Comparison of ENCODE assay signal across 13 cellular contexts in the genomic region with DNA sequence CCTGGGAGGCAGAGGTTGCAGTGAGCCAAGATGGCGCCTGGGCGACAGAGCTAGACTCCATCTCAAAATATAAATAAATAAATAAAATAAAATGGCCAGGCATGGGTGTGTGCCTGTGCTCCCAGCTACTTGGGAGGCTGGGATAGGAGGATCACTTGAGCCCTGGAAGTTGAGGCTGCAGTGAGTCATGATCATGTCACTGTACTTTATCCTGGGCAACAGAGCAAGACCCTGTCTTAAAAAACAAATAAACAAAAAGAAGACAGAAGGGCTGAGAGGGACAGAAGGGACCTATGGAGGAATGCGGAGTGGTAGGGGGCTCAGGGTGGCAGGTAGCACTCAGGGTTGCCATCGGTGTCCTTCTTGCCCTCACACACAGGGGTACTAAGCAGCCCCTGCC. TPM values are rescaled to one million over a fixed set of nuclear protein-coding genes. Genes with fewer than 3 reads are reported as not detected.
DNase-seq lines count a peak whose midpoint lies in the region; ATAC-seq and TF ChIP-seq lines count a peak whose summit lies in the region.
"Had no signal": no experiment of that assay in that cellular context is flagged by ENCODE, and none has a peak within 500 bp of the region (broad histone marks: within the 10 kb centered on the region; RNA-seq: fewer than 3 reads in every experiment).

No MANE protein-coding gene starts in this region.

- no peak overlapping the region for H2BK120ac ChIP-seq in mesenchymal stem cell (ENCODE audit: low read depth, low read length)

- no peak overlapping the region for H4K8ac ChIP-seq in mesenchymal stem cell (ENCODE audit: low read length)

- H4K91ac ChIP-seq in mesenchymal stem cell (ENCODE audit: low read length) = peak overlapping the region; percentile 99

- no peak overlapping the region for H2AFZ ChIP-seq in mesenchymal stem cell (ENCODE audit: low read depth, low read length)
- H2AFZ ChIP-seq: PC-9 had no signal

- ATAC-seq in heart right ventricle = no peak
- no peak for ATAC-seq in left cardiac atrium
- no peak for ATAC-seq in GM21360 (IDR thresholded peaks at IDR 0.05; ENCODE audit: unreplicated experiment)

- peak overlapping the region in 1 of 10 donors; percentile 3 for H3K4me3 ChIP-seq in heart right ventricle
- no peak overlapping the region for H3K4me3 ChIP-seq in adrenal gland
- no peak overlapping the region for H3K4me3 ChIP-seq in mesenchymal stem cell (ENCODE audit: insufficient read depth in 1 of 2, low read depth in 1 of 2, low read length in 2 of 2)
- H3K4me3 ChIP-seq in tibial nerve = no peak overlapping the region
- H3K4me3 ChIP-seq: PC-9 had no signal

- peak overlapping the region in 1 of 2 experiments; percentile 63 for H3K14ac ChIP-seq in mesenchymal stem cell (ENCODE audit: low read length in 2 of 2)

- no peaks in the 10 kb centered on the region for H3K27me3 ChIP-seq in heart right ventricle
- no peaks in the 10 kb centered on the region for H3K27me3 ChIP-seq in adrenal gland
- H3K27me3 ChIP-seq in mesenchymal stem cell (ENCODE audit: control insufficient read depth in 1 of 2, insufficient read depth in 1 of 2, low read length in 2 of 2) = no peaks in the 10 kb centered on the region
- H3K27me3 ChIP-seq in tibial nerve = no peaks in the 10 kb centered on the region
- H3K27me3 ChIP-seq: BE2C had no signal

- peak overlapping the region in 1 of 2 experiments; percentile 75 for H3K4ac ChIP-seq in mesenchymal stem cell (ENCODE audit: low read depth in 1 of 2, low read length in 2 of 2)

- peaks cover 29% of the 10 kb centered on the region for H3K79me1 ChIP-seq in mesenchymal stem cell (replicated peaks; ENCODE audit: low read length, poor library complexity, severe bottlenecking)

- no peak overlapping the region for H3K23ac ChIP-seq in mesenchymal stem cell (ENCODE audit: low read length in 2 of 2)

- H3K9ac ChIP-seq in mesenchymal stem cell (ENCODE audit: low read length) = no peak overlapping the region

- no peak for TF ChIP-seq POLR2A in adrenal gland (IDR thresholded peaks at IDR 0.05)
- TF ChIP-seq POLR2A in tibial nerve (IDR thresholded peaks at IDR 0.05) = no peak

- H2BK5ac ChIP-seq in mesenchymal stem cell (ENCODE audit: low read depth, low read length, poor library complexity, severe bottlenecking) = no peak overlapping the region

- H2BK15ac ChIP-seq in mesenchymal stem cell (ENCODE audit: low read depth, poor library complexity, severe bottlenecking) = peak overlapping the region; percentile 17

- H3K18ac ChIP-seq in mesenchymal stem cell (ENCODE audit: low read depth in 1 of 2, low read length in 2 of 2) = peak overlapping the region; percentile 12 to 96

- no peak for DNase-seq in heart right ventricle
- no peak for DNase-seq in left cardiac atrium
- DNase-seq in adrenal gland = no peak
- DNase-seq in mesenchymal stem cell = no peak
- no peak for DNase-seq in tibial nerve (ENCODE audit: low spot score in 2 of 2)
- DNase-seq in NCI-H146 treated with DMSO at 0.1 percent for 48 hours (lab: John Stamatoyannopoulos, UW; ENCODE audit: unreplicated experiment) = no peak
- no peak for DNase-seq in kidney glomerular epithelial cell (lab: John Stamatoyannopoulos, UW)
- DNase-seq: NCI-H187 treated with DMSO at 0.1 percent for 48 hours; PC-9; stimulated activated naive CD4-positive, alpha-beta T cell had no signal

- H3K27ac ChIP-seq in heart right ventricle = peak overlapping the region; percentile 74 to 97 (median 86)
- H3K27ac ChIP-seq in adrenal gland = peak overlapping the region in 4 of 5 donors; percentile 45 to 95 (median 66)
- H3K27ac ChIP-seq in mesenchymal stem cell (ENCODE audit: low read length, poor library complexity, severe bottlenecking) = no peak overlapping the region
- H3K27ac ChIP-seq in tibial nerve = peak overlapping the region in 3 of 4 donors; percentile 55 to 96 (median 89)
- H3K27ac ChIP-seq: PC-9, VCaP had no signal

- H3K36me3 ChIP-seq in heart right ventricle (peaks cover 0 to 44% (median 0%) of the 10 kb centered on the region in 9 donors), adrenal gland (replicated peaks in 1 of 2) (no peaks in the 10 kb centered on the region), mesenchymal stem cell (ENCODE audit: control insufficient read depth in 1 of 2, insufficient read depth in 2 of 2, low read depth in 1 of 2, low read length in 2 of 2) (peaks cover 17 to 22% of the 10 kb centered on the region in 2 experiments), tibial nerve (peaks cover 0 to 17% (median 0%) of the 10 kb centered on the region in 3 donors)
- H3K36me3 ChIP-seq: BE2C had no signal

- peak overlapping the region; percentile 10 for H2AK5ac ChIP-seq in mesenchymal stem cell (ENCODE audit: low read length, severe bottlenecking)

- 89 to 95% methylated on average over 4 of the region's 4 CpGs for WGBS in heart right ventricle, 2 donors
- 91 to 98% (median 94%) methylated on average over 4 of the region's 4 CpGs for WGBS in adrenal gland, 4 donors
- WGBS in mesenchymal stem cell = 100% methylated on average over 2 of the region's 4 CpGs
- 93 to 98% methylated on average over 4 of the region's 4 CpGs for WGBS in tibial nerve, 2 donors

- TF ChIP-seq CTCF in heart right ventricle (IDR thresholded peaks at IDR 0.05) (no peak), adrenal gland (IDR thresholded peaks at IDR 0.05) (no peak), tibial nerve (IDR thresholded peaks at IDR 0.05) (no peak)

- TF ChIP-seq EP300 in tibial nerve (IDR thresholded peaks at IDR 0.05) = no peak

- no peaks in the 10 kb centered on the region for H3K9me3 ChIP-seq in heart right ventricle
- no peaks in the 10 kb centered on the region for H3K9me3 ChIP-seq in adrenal gland (replicated peaks in 1 of 3)
- H3K9me3 ChIP-seq in mesenchymal stem cell (ENCODE audit: control insufficient read depth, low read length) = no peaks in the 10 kb centered on the region
- H3K9me3 ChIP-seq in tibial nerve = no peaks in the 10 kb centered on the region
- H3K9me3 ChIP-seq: BE2C had no signal

- peak overlapping the region; percentile 46 to 98 for H2BK12ac ChIP-seq in mesenchymal stem cell (ENCODE audit: low read length in 2 of 2)

- intact Hi-C loops in heart right ventricle (cut with DNase I) (loop anchor here in 1 of 10 donors (5.0 kb wide), 1 partner anchor 38 kb away; no protein-coding TSS in a partner anchor), left cardiac atrium (cut with DNase I) (loop anchor here in 1 of 2 donors (5.0 kb wide), 1 partner anchor 38 kb away; no protein-coding TSS in a partner anchor), adrenal gland (cut with DNase I) (no loop called here)

- H3K4me2 ChIP-seq in mesenchymal stem cell (ENCODE audit: low read length, poor library complexity, severe bottlenecking) = no peak overlapping the region
- H3K4me2 ChIP-seq: PC-9 had no signal

- H3K4me1 ChIP-seq in heart right ventricle (peaks cover 29 to 99% (median 78%) of the 10 kb centered on the region in 9 donors), adrenal gland (replicated peaks in 1 of 2) (peaks cover 13 to 51% of the 10 kb centered on the region in 2 donors), mesenchymal stem cell (ENCODE audit: control insufficient read depth, insufficient read depth, low read depth, low read length) (peaks cover 14% of the 10 kb centered on the region), tibial nerve (peaks cover 0 to 90% (median 60%) of the 10 kb centered on the region in 4 donors)

RNA-seq across cellular contexts. Expression of a gene that starts 40.8 kb away (rescaled TPM):
- total RNA-seq in heart right ventricle (10 to 100 TPM; 16.8 to 26.2 (median 21.6) TPM), left cardiac atrium (10 to 100 TPM; 14.3 to 21.1 TPM), adrenal gland (10 to 100 TPM in 6 of 8 donors, 1 to 10 TPM in 2; 7.2 to 44.8 (median 24.4) TPM), tibial nerve (10 to 100 TPM; 18.1 to 36.0 (median 21.4) TPM)
- polyA plus RNA-seq in heart right ventricle (10 to 100 TPM; 13.4 to 37.5 TPM), adrenal gland (100 to 1,000 TPM in 1 of 3 donors, 10 to 100 TPM in 1, 1 to 10 TPM in 1; 9.1 to 125 (median 83.6) TPM)
- polyA plus RNA-seq in mesenchymal stem cell (2013, experiment 1 of 2) = 6.3 TPM
- 7.2 TPM for polyA plus RNA-seq in mesenchymal stem cell (2013, experiment 2 of 2)

RNA-seq across cellular contexts. Expression of a gene that starts 43.0 kb away (rescaled TPM):
- total RNA-seq in heart right ventricle (10 to 100 TPM; 10.1 to 19.6 (median 12.0) TPM), left cardiac atrium (10 to 100 TPM; 12.2 to 21.2 TPM), adrenal gland (10 to 100 TPM; 11.3 to 24.1 (median 19.2) TPM), tibial nerve (10 to 100 TPM; 48.3 to 64.2 (median 58.9) TPM)
- polyA plus RNA-seq in heart right ventricle (10 to 100 TPM in 1 of 2 donors, 1 to 10 TPM in 1; 5.7 to 10.9 TPM), adrenal gland (10 to 100 TPM in 1 of 3 donors, 1 to 10 TPM in 2; 4.7 to 11.5 (median 7.0) TPM)
- 17.7 TPM for polyA plus RNA-seq in mesenchymal stem cell (2013, experiment 1 of 2)
- polyA plus RNA-seq in mesenchymal stem cell (2013, experiment 2 of 2) = 19.1 TPM

RNA-seq across cellular contexts. Expression of a gene that starts 58.7 kb away (rescaled TPM):
- total RNA-seq in heart right ventricle (1 to 10 TPM in 2 of 10 donors, under 1 TPM in 8; 0.25 to 1.5 (median 0.78) TPM), left cardiac atrium (under 1 TPM; 0.29 to 0.31 TPM), adrenal gland (1 to 10 TPM in 5 of 8 donors, under 1 TPM in 2, not detected in 1; 0.42 to 2.3 (median 1.1) TPM), tibial nerve (under 1 TPM in 3 of 4 donors, not detected in 1; 0.42 to 0.98 (median 0.44) TPM)
- polyA plus RNA-seq in heart right ventricle (under 1 TPM; 0.04 to 0.22 TPM), adrenal gland (1 to 10 TPM in 1 of 3 donors, under 1 TPM in 2; 0.29 to 1.3 (median 0.37) TPM)
- 0.10 TPM for polyA plus RNA-seq in mesenchymal stem cell (2013, experiment 1 of 2)
- polyA plus RNA-seq in mesenchymal stem cell (2013, experiment 2 of 2) = 0.07 TPM
